In genomic region chr22:30261134-30261533, GRCh38 we compare ENCODE assay signal across 16 cellular contexts.
DNase-seq lines count a peak whose midpoint lies in the region; ATAC-seq and TF ChIP-seq lines count a peak whose summit lies in the region.
"Had no signal": no experiment of that assay in that cellular context is flagged by ENCODE, and none has a peak within 500 bp of the region (broad histone marks: within the 10 kb centered on the region; RNA-seq: fewer than 3 reads in every experiment).

No MANE protein-coding gene starts in this region.

- no peaks in the 10 kb centered on the region for H3K9me3 ChIP-seq in BLaER1 treated with 17β-estradiol and CSF1 and Interleukin-3, amounts not matched to agents 10 nM and 100 nM (replicated peaks in 1 of 11)

- H4K20me1 ChIP-seq in BLaER1 treated with 17β-estradiol and CSF1 and Interleukin-3, amounts not matched to agents 10 nM and 100 nM: peaks cover 0 to 43% (median 8%) of the 10 kb centered on the region in 11 experiments; a peak in 12 of 22 replicates

- ATAC-seq in activated CD4-positive, CD25-positive, alpha-beta regulatory T cell treated with anti-CD3 and anti-CD28 coated beads, Interleukin-2, amount 50 U/mL, for 24 hours: no peak
- no peak for ATAC-seq in GM21619 (IDR thresholded peaks at IDR 0.05; ENCODE audit: unreplicated experiment)
- ATAC-seq: naive thymus-derived CD4-positive, alpha-beta T cell had no signal

- H3K36me3 ChIP-seq in BLaER1 treated with 17β-estradiol and CSF1 and Interleukin-3, amounts not matched to agents 10 nM and 100 nM: peaks cover 0 to 41% (median 31%) of the 10 kb centered on the region in 11 experiments; a peak in 20 of 22 replicates
- H3K36me3 ChIP-seq: cardiac muscle cell had no signal

- peak overlapping the region in 2 of 11 experiments; percentile 13 to 30; a peak in 1 of 22 replicates for H3K27ac ChIP-seq in BLaER1 treated with 17β-estradiol and CSF1 and Interleukin-3, amounts not matched to agents 10 nM and 100 nM
- H3K27ac ChIP-seq: cardiac muscle cell had no signal

- peak; percentile 29 for TF ChIP-seq POLR2A in erythroblast (IDR thresholded peaks at IDR 0.05; ENCODE audit: low read length)

- no peak for TF ChIP-seq CTCF in GM20000 (IDR thresholded peaks at IDR 0.05; ENCODE audit: extremely low read depth, missing control alignments)

- peak overlapping the region in 3 of 11 experiments; percentile 15 to 97 (median 29); a peak in 2 of 22 replicates for H3K9ac ChIP-seq in BLaER1 treated with 17β-estradiol and CSF1 and Interleukin-3, amounts not matched to agents 10 nM and 100 nM

- H3K4me3 ChIP-seq in BLaER1 treated with 17β-estradiol and CSF1 and Interleukin-3, amounts not matched to agents 10 nM and 100 nM: no peak overlapping the region
- H3K4me3 ChIP-seq: cardiac muscle cell had no signal

- peak overlapping the region in 6 of 11 experiments; percentile 97 to 99 (median 98); a peak in 10 of 22 replicates for H3K4me2 ChIP-seq in BLaER1 treated with 17β-estradiol and CSF1 and Interleukin-3, amounts not matched to agents 10 nM and 100 nM

- DNase-seq in ELF-1 (ENCODE audit: low read depth, low spot score) (peak; percentile 35), SKM-1 (lab: John Stamatoyannopoulos, UW; ENCODE audit: unreplicated experiment) (peak; percentile 15), erythroblast (lab: John Stamatoyannopoulos, UW) (peak; percentile 26 to 42), NCI-H345 (lab: John Stamatoyannopoulos, UW) (no peak), GM20000 (ENCODE audit: low spot score) (no peak)
- DNase-seq: activated CD8-positive, alpha-beta memory T cell treated with anti-CD3 and anti-CD28 coated beads, Interleukin-2, amount 50 U/mL, for 4 hours; activated naive CD8-positive, alpha-beta T cell treated with anti-CD3 and anti-CD28 coated beads for 36 hours; CD4-positive, alpha-beta T cell; effector CD8-positive, alpha-beta T cell; naive thymus-derived CD4-positive, alpha-beta T cell; NCI-H146; NCI-H526 had no signal

- no peaks in the 10 kb centered on the region for H3K27me3 ChIP-seq in BLaER1 treated with 17β-estradiol and CSF1 and Interleukin-3, amounts not matched to agents 10 nM and 100 nM
- H3K27me3 ChIP-seq: cardiac muscle cell had no signal

- H3K4me1 ChIP-seq in BLaER1 treated with 17β-estradiol and CSF1 and Interleukin-3, amounts not matched to agents 10 nM and 100 nM: peaks cover 73 to 97% (median 83%) of the 10 kb centered on the region in 10 experiments

Comparison
In these comparisons a context has a peak if more than half of its experiments do, and no peak if none do; other contexts are left out.
1. DNase-seq: peak in ELF-1 (single experiment), SKM-1 (single experiment) and erythroblast (2 of 2); none in NCI-H345 (single experiment) and GM20000 (single experiment).